In the genomic region with DNA sequence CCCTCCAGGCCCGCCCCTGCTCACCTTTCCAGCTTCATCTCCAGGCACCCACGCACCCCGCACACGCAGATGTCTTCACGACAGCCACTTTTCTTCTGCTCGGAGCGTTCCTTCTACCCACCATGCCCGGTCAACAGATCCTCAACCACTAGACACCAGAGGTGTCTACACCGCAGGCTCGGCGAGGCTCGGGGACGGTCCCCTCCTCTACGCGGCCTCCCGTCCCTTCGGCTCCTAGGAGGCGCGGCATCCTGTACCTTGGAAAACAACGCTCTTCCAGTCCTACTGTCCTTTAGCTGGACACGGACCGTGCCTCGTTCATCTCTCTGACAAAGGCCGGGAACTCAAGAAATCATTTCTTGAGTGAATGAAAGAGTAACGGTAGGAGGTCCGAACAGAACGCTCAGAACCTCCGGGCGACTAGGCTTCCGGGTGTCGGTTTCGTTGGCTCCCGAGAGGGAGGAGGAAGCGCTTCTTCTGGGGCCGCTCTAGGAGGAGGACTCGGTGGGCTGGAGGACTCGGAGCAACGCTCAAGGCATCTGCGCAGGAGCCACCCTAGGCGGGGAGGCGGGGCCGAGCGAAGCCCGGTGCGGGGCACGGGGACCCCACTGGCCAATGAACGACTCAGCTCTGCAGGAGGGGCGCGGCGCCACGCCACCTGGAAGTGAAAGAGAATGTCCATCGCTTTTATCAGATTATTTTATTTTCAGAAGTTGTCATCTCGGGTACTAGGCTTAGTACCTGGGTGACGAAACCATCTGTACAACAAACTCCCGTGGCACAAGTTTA, we compare ENCODE assay signal across 8 cellular contexts.
DNase-seq lines count a peak whose midpoint lies in the region; ATAC-seq, FAIRE-seq and TF ChIP-seq lines count a peak whose summit lies in the region.

No MANE protein-coding gene starts in this region.

- peaks cover 15% of the 10 kb centered on the region for H3K4me1 Mint-ChIP-seq in nephron

- no peaks in the 10 kb centered on the region for H4K20me1 ChIP-seq in MM.1S (ENCODE audit: insufficient read depth, low read length)

- no peaks in the 10 kb centered on the region for H3K4me1 ChIP-seq in MM.1S (ENCODE audit: low read length)

- H3K36me3 ChIP-seq in MM.1S (replicated peaks; ENCODE audit: insufficient read depth, low read length): no peaks in the 10 kb centered on the region

- H3K4me2 ChIP-seq in MM.1S (ENCODE audit: low read depth, low read length): peak overlapping the region; percentile 50; the same call in 1 of the 2 replicates

- no peaks in the 10 kb centered on the region for H3F3A ChIP-seq in MM.1S (ENCODE audit: insufficient read depth, low read length)

- H3K4me3 ChIP-seq in MM.1S (ENCODE audit: low read length): peak overlapping the region; percentile 85

- peaks cover 14% of the 10 kb centered on the region for H3K36me3 Mint-ChIP-seq in nephron (ENCODE audit: low read depth)

- no peaks in the 10 kb centered on the region for H3K9me2 ChIP-seq in MM.1S (replicated peaks; ENCODE audit: insufficient read depth, low read length)

- ATAC-seq in stimulated activated naive CD8-positive, alpha-beta T cell treated with anti-CD3 and anti-CD28 coated beads, Interleukin-15, Interleukin-2, amounts not matched to agents 100 U/mL and 50 U/mL, for 24 hours: peak; percentile 100

- H3K27me3 Mint-ChIP-seq in nephron (ENCODE audit: low read depth): peaks cover 11% of the 10 kb centered on the region

- H3K9me3 Mint-ChIP-seq in nephron: no peaks in the 10 kb centered on the region

- peak overlapping the region; percentile 62 for H2AFZ ChIP-seq in MM.1S (ENCODE audit: low read length)

- H3K9ac ChIP-seq in MM.1S (ENCODE audit: low read length): peak overlapping the region; percentile 56; the same call in 1 of the 2 replicates

- no peaks in the 10 kb centered on the region for H3K9me3 ChIP-seq in MM.1S (replicated peaks; ENCODE audit: insufficient read depth, low read length)

- peak; percentile 98 for FAIRE-seq in G401.6 (lab: Jason Lieb, UNC)

- peak overlapping the region; percentile 79 to 92 (median 91) for H3K27ac Mint-ChIP-seq in nephron

- peak overlapping the region; percentile 97 to 98 (median 98) for H3K4me3 Mint-ChIP-seq in nephron

- DNase-seq in HCEC 1CT (peak; percentile 96), MM.1S (peak; percentile 99), SHP77 treated with DMSO at 0.1 percent for 48 hours (lab: John Stamatoyannopoulos, UW) (peak; percentile 89), activated gamma-delta T cell treated with Interleukin-2 at 50 U/mL for 16 hours (peak; percentile 100), fibroblast of the conjunctiva (ENCODE audit: low read depth) (peak; percentile 96)
- peak; percentile 99 for DNase-seq in stimulated activated naive CD8-positive, alpha-beta T cell treated with anti-CD3 and anti-CD28 coated beads, Interleukin-15, Interleukin-2, amounts not matched to agents 100 U/mL and 50 U/mL, for 24 hours

- TF ChIP-seq CTCF in MM.1S (IDR thresholded peaks at IDR 0.05; ENCODE audit: low read length) (no peak), nephron (IDR thresholded peaks at IDR 0.05; ENCODE audit: unreplicated experiment in 3 of 3) (no peak)

- H3K79me2 ChIP-seq in MM.1S (ENCODE audit: low read length): peaks cover 40% of the 10 kb centered on the region

- peak overlapping the region; percentile 18; the same call in 1 of the 2 replicates for H3K27ac ChIP-seq in MM.1S (ENCODE audit: low read length)

- H3K27me3 ChIP-seq in MM.1S (replicated peaks; ENCODE audit: insufficient read depth, low read length): peaks cover 28% of the 10 kb centered on the region

Comparison
In these comparisons a context has a peak if more than half of its experiments do, and no peak if none do; other contexts are left out.
1. Peak in every context shown above with its lines: DNase-seq, ATAC-seq, H3K4me3 ChIP-seq and H3K27ac ChIP-seq.